ENCODE assay signal across 8 cellular contexts in the genomic region with DNA sequence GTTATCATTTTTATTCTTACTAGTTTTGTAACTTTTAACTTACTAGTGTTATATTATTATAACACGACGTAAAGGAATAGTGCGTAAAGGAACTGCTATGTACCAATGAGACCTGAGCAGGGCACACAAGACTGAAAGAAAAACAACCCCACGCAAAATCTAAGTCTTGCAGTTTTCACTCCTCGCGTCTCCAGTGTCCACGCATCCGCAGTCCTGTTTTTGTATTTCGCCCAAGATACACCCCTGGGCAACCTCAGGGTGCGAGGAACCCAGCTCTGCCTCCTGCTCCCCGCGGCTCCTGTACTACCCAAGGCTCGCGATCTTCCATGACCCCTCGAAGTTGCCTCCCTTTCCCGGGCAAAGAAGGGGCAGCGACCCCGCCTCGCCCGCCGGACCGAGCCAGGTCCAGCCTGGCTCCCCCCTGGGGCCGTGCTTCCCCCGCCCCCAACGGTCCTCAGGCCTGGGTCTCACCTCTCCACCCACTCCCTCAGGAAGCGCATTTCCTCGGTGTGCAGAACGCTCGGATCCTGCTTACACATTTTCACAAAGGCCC. TPM values are rescaled to one million over a fixed set of nuclear protein-coding genes. Genes with fewer than 3 reads are reported as not detected.
DNase-seq lines count a peak whose midpoint lies in the region; ATAC-seq, FAIRE-seq and TF ChIP-seq lines count a peak whose summit lies in the region.

No MANE protein-coding gene starts in this region.

- peak; percentile 24 for ATAC-seq in GM18511 (IDR thresholded peaks at IDR 0.05; ENCODE audit: unreplicated experiment)
- ATAC-seq in HG03025 (IDR thresholded peaks at IDR 0.05; ENCODE audit: low FRiP score, unreplicated experiment) = peak; percentile 21

- peak overlapping the region; percentile 99 to 100 (median 100) for H3K27ac Mint-ChIP-seq in immature natural killer cell

- peaks cover 35 to 71% of the 10 kb centered on the region in 2 donors for H3K4me1 Mint-ChIP-seq in immature natural killer cell

- H3K27ac ChIP-seq in Peyer's patch (peak overlapping the region; percentile 94 to 98 (median 97)), skeletal muscle tissue (ENCODE audit: low read depth, low read length) (peak overlapping the region; percentile 97)

- no peaks in the 10 kb centered on the region for H3K9me3 ChIP-seq in Peyer's patch
- H3K9me3 ChIP-seq in skeletal muscle tissue (ENCODE audit: control insufficient read depth in 3 of 3, low read length in 3 of 3) = no peaks in the 10 kb centered on the region

- POLR2A ChIA-PET in BJ (lab: Charles Lee) = no interaction called here

- no peaks in the 10 kb centered on the region for H3K9me3 Mint-ChIP-seq in immature natural killer cell

- peaks cover 6 to 16% (median 16%) of the 10 kb centered on the region in 3 donors for H3K27me3 Mint-ChIP-seq in immature natural killer cell (ENCODE audit: low read depth in 3 of 3)

- no peaks in the 10 kb centered on the region for H3K36me3 ChIP-seq in BJ (ENCODE audit: control insufficient read depth, insufficient read depth, low read length)
- no peaks in the 10 kb centered on the region for H3K36me3 ChIP-seq in Peyer's patch
- H3K36me3 ChIP-seq in bronchial epithelial cell (ENCODE audit: control insufficient read depth, insufficient read depth, low read length) = no peaks in the 10 kb centered on the region
- H3K36me3 ChIP-seq in skeletal muscle tissue (ENCODE audit: control insufficient read depth in 3 of 3, insufficient read depth in 3 of 3, low read length in 3 of 3) = peaks cover 0 to 2% (median 0%) of the 10 kb centered on the region in 3 donors

- TF ChIP-seq CTCF in BJ (IDR thresholded peaks at IDR 0.05; ENCODE audit: insufficient read depth, low read depth, low read length) (no peak), Peyer's patch (IDR thresholded peaks at IDR 0.05) (peak in 1 of 6 experiments; percentile 0), bronchial epithelial cell (IDR thresholded peaks at IDR 0.05; ENCODE audit: insufficient read depth, low read length, severe bottlenecking) (no peak)

- DNase-seq in BJ (ENCODE audit: low read depth) (no peak), Peyer's patch (peak in 2 of 3 donors; percentile 27 to 69), bronchial epithelial cell (ENCODE audit: low read depth) (peak; percentile 23), immature natural killer cell (no peak), DMS79 treated with DMSO at 0.1 percent for 48 hours (lab: John Stamatoyannopoulos, UW) (no peak)

- TF ChIP-seq POLR2A in Peyer's patch (IDR thresholded peaks at IDR 0.05) = no peak

- H3K9ac ChIP-seq in skeletal muscle tissue (ENCODE audit: low read depth in 1 of 3, low read length in 3 of 3) = peak overlapping the region; percentile 97 to 99 (median 97)

- H3K36me3 Mint-ChIP-seq in immature natural killer cell = peaks cover 0 to 2% (median 0%) of the 10 kb centered on the region in 3 donors

- no peak for FAIRE-seq in bronchial epithelial cell (lab: Jason Lieb, UNC)

- H3K4me3 Mint-ChIP-seq in immature natural killer cell = peak overlapping the region; percentile 99 to 100 (median 99)

- peak overlapping the region; percentile 99 for H3K4me3 ChIP-seq in BJ (ENCODE audit: low read depth, low read length)
- H3K4me3 ChIP-seq in Peyer's patch = peak overlapping the region; percentile 73 to 95 (median 87)
- H3K4me3 ChIP-seq in bronchial epithelial cell (ENCODE audit: low read depth, low read length) = peak overlapping the region; percentile 79
- H3K4me3 ChIP-seq in skeletal muscle tissue (ENCODE audit: low read length in 3 of 3) = peak overlapping the region; percentile 89 to 100 (median 97)

- CTCF ChIA-PET in BJ (lab: Yijun Ruan, JAX) = interaction anchor here (1.8 kb wide), 1 partner anchor 173 kb away, joined by 4 read pairs; no protein-coding TSS in a partner anchor

- H3K27me3 ChIP-seq in BJ (ENCODE audit: control insufficient read depth, insufficient read depth, low read length) (no peaks in the 10 kb centered on the region), Peyer's patch (no peaks in the 10 kb centered on the region), bronchial epithelial cell (ENCODE audit: control insufficient read depth, insufficient read depth, low read length) (no peaks in the 10 kb centered on the region), skeletal muscle tissue (ENCODE audit: control insufficient read depth in 3 of 3, insufficient read depth in 3 of 3, low read length in 3 of 3) (no peaks in the 10 kb centered on the region)

- peaks cover 0 to 52% (median 14%) of the 10 kb centered on the region in 4 donors for H3K4me1 ChIP-seq in Peyer's patch
- H3K4me1 ChIP-seq in skeletal muscle tissue (ENCODE audit: control insufficient read depth in 3 of 3, insufficient read depth in 3 of 3, low read length in 3 of 3) = peaks cover 37 to 48% (median 47%) of the 10 kb centered on the region in 3 donors

RNA-seq across cellular contexts. Expression of gene ST13, which starts 0.4 kb away (rescaled TPM):
- polyA plus RNA-seq in BJ (2011; rRNA removed) (90.7 and 145 TPM in 2 replicates), immature natural killer cell (100 to 1,000 TPM; 111 to 131 (median 111) TPM)
- 35.7 and 45.2 TPM in 2 replicates for polyA minus RNA-seq in BJ (2011; rRNA and poly(A)+ RNA removed)
- total RNA-seq in Peyer's patch (10 to 100 TPM; 53.4 to 75.1 (median 72.0) TPM), bronchial epithelial cell (194 and 205 TPM in 2 replicates), skeletal muscle tissue (203 TPM)

RNA-seq across cellular contexts. Expression of gene XPNPEP3, which starts 0.9 kb away (rescaled TPM):
- polyA plus RNA-seq in BJ (2011; rRNA removed) = 21.9 and 25.8 TPM in 2 replicates
- polyA minus RNA-seq in BJ (2011; rRNA and poly(A)+ RNA removed) = 27.0 and 34.6 TPM in 2 replicates
- 10 to 100 TPM in 1 of 4 donors, 1 to 10 TPM in 3; 1.4 to 10.5 (median 6.6) TPM for total RNA-seq in Peyer's patch
- 5.5 and 5.6 TPM in 2 replicates for total RNA-seq in bronchial epithelial cell
- polyA plus RNA-seq in immature natural killer cell = 10 to 100 TPM in 1 of 3 donors, 1 to 10 TPM in 2; 5.9 to 11.4 (median 9.9) TPM
- total RNA-seq in skeletal muscle tissue = 8.9 TPM

RNA-seq across cellular contexts. Expression of gene DNAJB7, which starts 5.9 kb away (rescaled TPM):
- polyA plus RNA-seq in BJ (2011; rRNA removed) (not detected in 2 replicates), immature natural killer cell (under 1 TPM in 1 of 3 donors, not detected in 2; 0.21 TPM)
- not detected in 2 replicates for polyA minus RNA-seq in BJ (2011; rRNA and poly(A)+ RNA removed)
- total RNA-seq in Peyer's patch (1 to 10 TPM in 3 of 4 donors, not detected in 1; 3.9 to 5.2 (median 4.4) TPM), bronchial epithelial cell (not detected in 2 replicates), skeletal muscle tissue (not detected)

RNA-seq across cellular contexts. Expression of gene SLC25A17, which starts 36.9 kb away (rescaled TPM):
- polyA plus RNA-seq in BJ (2011; rRNA removed) (16.7 and 26.0 TPM in 2 replicates), immature natural killer cell (10 to 100 TPM; 18.5 to 26.6 (median 22.2) TPM)
- polyA minus RNA-seq in BJ (2011; rRNA and poly(A)+ RNA removed) = 7.1 and 7.8 TPM in 2 replicates
- total RNA-seq in Peyer's patch (10 to 100 TPM in 3 of 4 donors, 1 to 10 TPM in 1; 9.8 to 19.2 (median 13.9) TPM), bronchial epithelial cell (19.6 and 27.4 TPM in 2 replicates), skeletal muscle tissue (12.5 TPM)

Comparison
In these comparisons a context has a peak if more than half of its experiments do, and no peak if none do; other contexts are left out.
1. DNase-seq: peak in Peyer's patch (2 of 3) and bronchial epithelial cell (single experiment); none in BJ (single experiment), immature natural killer cell (0 of 3) and DMS79 treated with DMSO at 0.1 percent for 48 hours (single experiment).
2. Peak in every context shown above with its lines, with median percentiles within 50 percentile points of each other: H3K4me3 ChIP-seq.